8 cellular contexts compared by ENCODE assay signal in genomic region chr19:531009-531752, GRCh38. TPM values are rescaled to one million over a fixed set of nuclear protein-coding genes. Genes with fewer than 3 reads are reported as not detected.
DNase-seq lines count a peak whose midpoint lies in the region; ATAC-seq, FAIRE-seq and TF ChIP-seq lines count a peak whose summit lies in the region.

No MANE protein-coding gene starts in this region.

- H3K4me3 ChIP-seq in pancreas (peak overlapping the region; percentile 87 to 100 (median 96)), thyroid gland (replicated peaks in 1 of 3) (peak overlapping the region; percentile 60 to 95 (median 93))

- H3K27ac Mint-ChIP-seq in activated naive CD8-positive, alpha-beta T cell = peak overlapping the region; percentile 72

- H3K27me3 ChIP-seq in pancreas (no peaks in the 10 kb centered on the region), thyroid gland (no peaks in the 10 kb centered on the region)

- H3K36me3 ChIP-seq in pancreas = peaks cover 0 to 2% (median 0%) of the 10 kb centered on the region in 3 donors
- peaks cover 4 to 5% of the 10 kb centered on the region in 2 donors for H3K36me3 ChIP-seq in thyroid gland

- H3K9me3 Mint-ChIP-seq in activated naive CD8-positive, alpha-beta T cell (ENCODE audit: low read depth) = no peaks in the 10 kb centered on the region

- peak overlapping the region; percentile 77 to 94 (median 86) for H3K27ac ChIP-seq in pancreas
- H3K27ac ChIP-seq in thyroid gland = peak overlapping the region; percentile 87 to 97 (median 93)

- H3K4me3 Mint-ChIP-seq in activated naive CD8-positive, alpha-beta T cell = peak overlapping the region; percentile 82

- peaks cover 11% of the 10 kb centered on the region for H3K4me1 Mint-ChIP-seq in activated naive CD8-positive, alpha-beta T cell (ENCODE audit: low read depth)

- H3K9me3 ChIP-seq in pancreas = no peaks in the 10 kb centered on the region
- H3K9me3 ChIP-seq in thyroid gland = no peaks in the 10 kb centered on the region

- TF ChIP-seq POLR2A in H54 (IDR thresholded peaks at IDR 0.05; ENCODE audit: low read depth, low read length) (0 out of 2 replicates have a peak, but pooled peaks have one; percentile 57), thyroid gland (IDR thresholded peaks at IDR 0.05) (peak in 1 of 2 donors; percentile 96)

- DNase-seq in ELR (ENCODE audit: low read depth) (peak; percentile 86), H54 (ENCODE audit: insufficient read length, low spot score) (peak; percentile 95), M059J (ENCODE audit: low read depth) (peak; percentile 74), Right ventricle myocardium inferior (ENCODE audit: missing footprints) (peak; percentile 93), pancreas (peak; percentile 73 to 98 (median 91)), thyroid gland (peak; percentile 82 to 85)

- intact Hi-C loops in Right ventricle myocardium inferior (cut with DNase I) = loop anchor here (5.0 kb wide), 1 partner anchor 101 kb away; the partner anchor contains the start of gene POLRMT
- intact Hi-C loops in pancreas (cut with DNase I) = no loop called here
- intact Hi-C loops in thyroid gland (cut with DNase I) = no loop called here

- no peak for TF ChIP-seq CTCF in pancreas (IDR thresholded peaks at IDR 0.05)
- TF ChIP-seq CTCF in thyroid gland (IDR thresholded peaks at IDR 0.05) = peak in 1 of 6 experiments; percentile 11

- H3K4me1 ChIP-seq in pancreas = peaks cover 7 to 23% (median 13%) of the 10 kb centered on the region in 3 donors
- H3K4me1 ChIP-seq in thyroid gland = peaks cover 22 to 28% of the 10 kb centered on the region in 2 donors

- no peak for FAIRE-seq in H54 (lab: Jason Lieb, UNC)
- FAIRE-seq in pancreas (lab: Jason Lieb, UNC) = no peak

- no peaks in the 10 kb centered on the region for H3K27me3 Mint-ChIP-seq in activated naive CD8-positive, alpha-beta T cell

- 0 to 1% methylated on average over 31 to 103 of the region's 103 CpGs for WGBS in pancreas, 2 donors
- 0 to 1% methylated on average over 8 to 20 of the region's 103 CpGs for WGBS in thyroid gland, 2 donors

- ATAC-seq in SK-N-SH treated with all-trans-retinoic acid at 6 μM for 48 hours = peak; percentile 71
- peak; percentile 84 for ATAC-seq in Right ventricle myocardium inferior
- peak; percentile 65 to 83 (median 80) for ATAC-seq in pancreas

- no peaks in the 10 kb centered on the region for H3K36me3 Mint-ChIP-seq in activated naive CD8-positive, alpha-beta T cell

TF ChIP-seq in SK-N-SH treated with all-trans-retinoic acid at 6 μM for 48 hours, 23 proteins besides CTCF, POLR2A, EP300 and RAD21:
- TF ChIP-seq ZNF70 (CRISPR knock-in tag; IDR thresholded peaks at IDR 0.05) (no peak), ZFP3 (CRISPR knock-in tag; IDR thresholded peaks at IDR 0.05) (no peak), TCF4 (CRISPR knock-in tag; IDR thresholded peaks at IDR 0.05; ENCODE audit: borderline replicate concordance) (no peak)
- TF ChIP-seq, protein P1, sequence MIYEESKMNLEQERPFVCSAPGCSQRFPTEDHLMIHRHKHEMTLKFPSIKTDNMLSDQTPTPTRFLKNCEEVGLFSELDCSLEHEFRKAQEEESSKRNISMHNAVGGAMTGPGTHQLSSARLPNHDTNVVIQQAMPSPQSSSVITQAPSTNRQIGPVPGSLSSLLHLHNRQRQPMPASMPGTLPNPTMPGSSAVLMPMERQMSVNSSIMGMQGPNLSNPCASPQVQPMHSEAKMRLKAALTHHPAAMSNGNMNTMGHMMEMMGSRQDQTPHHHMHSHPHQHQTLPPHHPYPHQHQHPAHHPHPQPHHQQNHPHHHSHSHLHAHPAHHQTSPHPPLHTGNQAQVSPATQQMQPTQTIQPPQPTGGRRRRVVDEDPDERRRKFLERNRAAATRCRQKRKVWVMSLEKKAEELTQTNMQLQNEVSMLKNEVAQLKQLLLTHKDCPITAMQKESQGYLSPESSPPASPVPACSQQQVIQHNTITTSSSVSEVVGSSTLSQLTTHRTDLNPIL (CRISPR knock-in tag; IDR thresholded peaks at IDR 0.05; ENCODE audit: low read depth) = no peak
- TF ChIP-seq, protein P2, sequence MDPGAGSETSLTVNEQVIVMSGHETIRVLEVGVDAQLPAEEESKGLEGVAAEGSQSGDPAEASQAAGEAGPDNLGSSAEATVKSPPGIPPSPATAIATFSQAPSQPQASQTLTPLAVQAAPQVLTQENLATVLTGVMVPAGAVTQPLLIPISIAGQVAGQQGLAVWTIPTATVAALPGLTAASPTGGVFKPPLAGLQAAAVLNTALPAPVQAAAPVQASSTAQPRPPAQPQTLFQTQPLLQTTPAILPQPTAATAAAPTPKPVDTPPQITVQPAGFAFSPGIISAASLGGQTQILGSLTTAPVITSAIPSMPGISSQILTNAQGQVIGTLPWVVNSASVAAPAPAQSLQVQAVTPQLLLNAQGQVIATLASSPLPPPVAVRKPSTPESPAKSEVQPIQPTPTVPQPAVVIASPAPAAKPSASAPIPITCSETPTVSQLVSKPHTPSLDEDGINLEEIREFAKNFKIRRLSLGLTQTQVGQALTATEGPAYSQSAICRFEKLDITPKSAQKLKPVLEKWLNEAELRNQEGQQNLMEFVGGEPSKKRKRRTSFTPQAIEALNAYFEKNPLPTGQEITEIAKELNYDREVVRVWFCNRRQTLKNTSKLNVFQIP (CRISPR knock-in tag; IDR thresholded peaks at IDR 0.05; ENCODE audit: borderline replicate concordance, low read depth) = no peak

RNA-seq across cellular contexts. Expression of gene CDC34, which starts 0.4 kb away (rescaled TPM):
- total RNA-seq in M059J (2014; rRNA removed; shearing (Covaris generic)) = 50.6 and 57.4 TPM in 2 replicates
- total RNA-seq in Right ventricle myocardium inferior = 109 TPM
- total RNA-seq in pancreas = 10 to 100 TPM; 26.2 to 49.4 (median 39.1) TPM
- 100 to 1,000 TPM in 1 of 2 donors, 10 to 100 TPM in 1; 80.0 to 107 TPM for polyA plus RNA-seq in pancreas
- 10 to 100 TPM; 44.8 to 64.7 (median 48.2) TPM for total RNA-seq in thyroid gland

RNA-seq across cellular contexts. Expression of gene GZMM, which starts 12.7 kb away (rescaled TPM):
- 0.84 and 1.6 TPM in 2 replicates for total RNA-seq in M059J (2014; rRNA removed; shearing (Covaris generic))
- not detected for total RNA-seq in Right ventricle myocardium inferior
- under 1 TPM in 4 of 6 donors, not detected in 2; 0.28 to 0.38 (median 0.33) TPM for total RNA-seq in pancreas
- under 1 TPM; 0.31 to 0.38 TPM for polyA plus RNA-seq in pancreas
- 1 to 10 TPM in 1 of 4 donors, under 1 TPM in 1, not detected in 2; 0.78 to 1.9 TPM for total RNA-seq in thyroid gland

RNA-seq across cellular contexts. Expression of gene TPGS1, which starts 23.9 kb away (rescaled TPM):
- 43.6 and 43.9 TPM in 2 replicates for total RNA-seq in M059J (2014; rRNA removed; shearing (Covaris generic))
- 10.3 TPM for total RNA-seq in Right ventricle myocardium inferior
- total RNA-seq in pancreas = 10 to 100 TPM in 4 of 6 donors, 1 to 10 TPM in 2; 8.8 to 16.2 (median 10.7) TPM
- polyA plus RNA-seq in pancreas = 10 to 100 TPM; 14.3 to 29.7 TPM
- total RNA-seq in thyroid gland = 100 to 1,000 TPM in 2 of 4 donors, 10 to 100 TPM in 2; 50.8 to 147 (median 99.6) TPM

RNA-seq across cellular contexts. Expression of gene MADCAM1, which starts 34.9 kb away (rescaled TPM):
- not detected in 2 replicates for total RNA-seq in M059J (2014; rRNA removed; shearing (Covaris generic))
- 0.19 TPM for total RNA-seq in Right ventricle myocardium inferior
- total RNA-seq in pancreas = 1 to 10 TPM in 4 of 6 donors, under 1 TPM in 2; 0.66 to 4.2 (median 1.2) TPM
- 1 to 10 TPM; 2.5 to 7.5 TPM for polyA plus RNA-seq in pancreas
- 1 to 10 TPM in 1 of 4 donors, under 1 TPM in 1, not detected in 2; 0.56 to 3.1 TPM for total RNA-seq in thyroid gland

RNA-seq across cellular contexts. Expression of gene BSG, which starts 41.2 kb away (rescaled TPM):
- 961 and 1,106 TPM in 2 replicates for total RNA-seq in M059J (2014; rRNA removed; shearing (Covaris generic))
- 1,651 TPM for total RNA-seq in Right ventricle myocardium inferior
- 100 to 1,000 TPM; 122 to 200 (median 149) TPM for total RNA-seq in pancreas
- 100 to 1,000 TPM; 210 to 256 TPM for polyA plus RNA-seq in pancreas
- 100 to 1,000 TPM; 349 to 702 (median 569) TPM for total RNA-seq in thyroid gland

Comparison
In these comparisons a context has a peak if more than half of its experiments do, and no peak if none do; other contexts are left out.
1. Peak in every context shown above with its lines: DNase-seq, ATAC-seq, H3K4me3 ChIP-seq and H3K27ac ChIP-seq.